17 cellular contexts compared by ENCODE assay signal in the genomic region with DNA sequence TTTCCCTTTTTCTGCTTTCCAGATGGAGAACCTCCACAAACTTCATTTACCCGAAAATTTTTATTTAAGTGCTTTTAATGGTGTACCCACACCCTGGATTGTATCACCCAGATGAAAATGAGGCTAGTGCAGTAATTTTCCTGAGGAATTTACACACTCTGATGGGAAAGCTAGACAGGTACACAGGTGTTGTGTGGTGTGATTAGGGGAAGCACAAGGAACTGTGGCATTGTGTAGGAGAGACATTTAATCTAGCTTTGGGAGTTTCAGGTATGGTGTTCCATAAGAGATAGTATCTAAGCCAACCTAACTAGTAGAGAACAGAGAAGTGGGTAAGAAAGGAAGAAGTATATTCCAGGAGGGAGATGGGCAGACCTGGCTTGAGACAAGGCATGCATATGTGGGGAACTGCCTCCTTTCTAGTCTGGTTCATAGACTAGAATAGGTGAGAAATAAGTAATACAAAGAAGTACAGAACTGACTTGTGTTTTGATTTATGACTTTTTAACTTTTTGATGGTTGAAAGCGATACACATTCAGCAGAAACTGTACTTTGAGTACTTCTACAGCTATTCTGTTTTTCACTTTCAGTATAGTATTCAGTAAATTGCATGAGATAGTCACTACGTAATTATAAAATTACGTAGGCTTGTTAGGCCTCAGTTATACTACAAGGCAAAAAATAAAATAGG. TPM values are rescaled to one million over a fixed set of nuclear protein-coding genes. Genes with fewer than 3 reads are reported as not detected.
DNase-seq lines count a peak whose midpoint lies in the region; ATAC-seq, FAIRE-seq and TF ChIP-seq lines count a peak whose summit lies in the region.
"Had no signal": no experiment of that assay in that cellular context is flagged by ENCODE, and none has a peak within 500 bp of the region (broad histone marks: within the 10 kb centered on the region; RNA-seq: fewer than 3 reads in every experiment).

No MANE protein-coding gene starts in this region.

- DNase-seq in activated CD4-positive, alpha-beta T cell treated with anti-CD3 and anti-CD28 coated beads for 36 hours = peak; percentile 19
- DNase-seq in activated CD4-positive, alpha-beta T cell treated with anti-CD3 and anti-CD28 coated beads, Interleukin-2, amount 50 U/mL, for 48 hours = no peak
- no peak for DNase-seq in erythroblast (lab: John Stamatoyannopoulos, UW)
- no peak for DNase-seq in effector memory CD8-positive, alpha-beta T cell
- no peak for DNase-seq in kidney
- DNase-seq: activated B cell treated with CpG ODN at 0.5 μM for 24 hours; activated effector memory CD4-positive, alpha-beta T cell treated with anti-CD3 and anti-CD28 coated beads, Interleukin-2, amount 50 U/mL, for 16 hours; caudate nucleus; glutamatergic neuron; NCI-H1092; NCI-H2227 treated with DMSO at 0.1 percent for 48 hours; transverse colon had no signal

- H3K9me3 Mint-ChIP-seq in activated CD4-positive, alpha-beta T cell treated with anti-CD3 and anti-CD28 coated beads for 36 hours (ENCODE audit: low read depth) = no peaks in the 10 kb centered on the region
- H3K9me3 Mint-ChIP-seq in effector memory CD8-positive, alpha-beta T cell = no peaks in the 10 kb centered on the region
- H3K9me3 Mint-ChIP-seq: activated B cell treated with CpG ODN at 0.5 μM for 24 hours had no signal

- H3K9ac ChIP-seq in kidney (ENCODE audit: low read length in 2 of 2) = no peak overlapping the region
- H3K9ac ChIP-seq: parathyroid adenoma had no signal

- peaks cover 0 to 6% of the 10 kb centered on the region in 2 donors for H3K4me1 ChIP-seq in kidney (ENCODE audit: control insufficient read depth in 1 of 2, insufficient read depth in 1 of 2, low read depth in 1 of 2, low read length in 2 of 2)
- H3K4me1 ChIP-seq: parathyroid adenoma, transverse colon had no signal

- CTCF ChIA-PET in activated CD4-positive, alpha-beta T cell treated with anti-CD3 and anti-CD28 coated beads for 36 hours (lab: Charles Lee) = interaction anchor here (0.6 to 1.4 kb wide), 7 partner anchors 9 to 444 kb away, joined by 3 to 4 read pairs (median 3); no protein-coding TSS in a partner anchor

- H3K27ac Mint-ChIP-seq in activated CD4-positive, alpha-beta T cell treated with anti-CD3 and anti-CD28 coated beads for 36 hours = no peak overlapping the region
- H3K27ac Mint-ChIP-seq in effector memory CD8-positive, alpha-beta T cell = no peak overlapping the region
- H3K27ac Mint-ChIP-seq: activated B cell treated with CpG ODN at 0.5 μM for 24 hours had no signal

- no peak overlapping the region for H3K4me3 ChIP-seq in kidney (ENCODE audit: low read length in 2 of 2)
- H3K4me3 ChIP-seq: transverse colon had no signal

- H3K27me3 Mint-ChIP-seq in activated CD4-positive, alpha-beta T cell treated with anti-CD3 and anti-CD28 coated beads for 36 hours = no peaks in the 10 kb centered on the region
- no peaks in the 10 kb centered on the region for H3K27me3 Mint-ChIP-seq in effector memory CD8-positive, alpha-beta T cell
- H3K27me3 Mint-ChIP-seq: activated B cell treated with CpG ODN at 0.5 μM for 24 hours had no signal

- no peak for TF ChIP-seq POLR2A in erythroblast (IDR thresholded peaks at IDR 0.05; ENCODE audit: low read length)

- intact Hi-C loops in activated CD4-positive, alpha-beta T cell treated with anti-CD3 and anti-CD28 coated beads for 36 hours (cut with DNase I, micrococcal nuclease) = loop anchor here (1.0 kb wide), 3 partner anchors 63 to 168 kb away; a partner anchor contains a TSS
- intact Hi-C loops in kidney (cut with DNase I) = no loop called here

- FAIRE-seq in kidney (lab: Jason Lieb, UNC) = no peak
- FAIRE-seq: endothelial cell of umbilical vein had no signal

- H3K36me3 Mint-ChIP-seq in activated CD4-positive, alpha-beta T cell treated with anti-CD3 and anti-CD28 coated beads for 36 hours (ENCODE audit: low read depth) = peaks cover 73% of the 10 kb centered on the region
- peaks cover 68% of the 10 kb centered on the region for H3K36me3 Mint-ChIP-seq in effector memory CD8-positive, alpha-beta T cell (ENCODE audit: insufficient read depth)

- POLR2A ChIA-PET in activated CD4-positive, alpha-beta T cell treated with anti-CD3 and anti-CD28 coated beads for 36 hours (lab: Charles Lee) = interaction anchor here (0.6 to 1.8 kb wide), 7 partner anchors 64 to 216 kb away, joined by 3 to 10 read pairs (median 4); a partner anchor contains a TSS

- no peak for TF ChIP-seq CTCF in kidney (IDR thresholded peaks at IDR 0.05; ENCODE audit: borderline replicate concordance, extremely low read depth, insufficient read depth)

- H3K9me3 ChIP-seq in kidney (ENCODE audit: control insufficient read depth in 1 of 2, low read length in 2 of 2) = no peaks in the 10 kb centered on the region
- H3K9me3 ChIP-seq: transverse colon had no signal

- H3K27ac ChIP-seq in kidney (ENCODE audit: low read depth in 2 of 2, low read length in 2 of 2) = no peak overlapping the region
- H3K27ac ChIP-seq: parathyroid adenoma, transverse colon had no signal

- ATAC-seq in activated CD4-positive, alpha-beta T cell treated with anti-CD3 and anti-CD28 coated beads for 36 hours = peak; percentile 90
- ATAC-seq in GM19395 (IDR thresholded peaks at IDR 0.05; ENCODE audit: unreplicated experiment) (peak; percentile 79), HG02798 (IDR thresholded peaks at IDR 0.05; ENCODE audit: poor library complexity, unreplicated experiment) (peak; percentile 64), HG03558 (IDR thresholded peaks at IDR 0.05; ENCODE audit: extremely low read depth, unreplicated experiment) (peak; percentile 84)
- no peak for ATAC-seq in effector memory CD8-positive, alpha-beta T cell (replicated peaks)

- peaks cover 53% of the 10 kb centered on the region for H3K4me1 Mint-ChIP-seq in activated CD4-positive, alpha-beta T cell treated with anti-CD3 and anti-CD28 coated beads for 36 hours
- H3K4me1 Mint-ChIP-seq in effector memory CD8-positive, alpha-beta T cell (ENCODE audit: low read depth in 2 of 2) = peaks cover 0 to 1% of the 10 kb centered on the region in 2 donors

- peaks cover 41 to 58% of the 10 kb centered on the region in 2 donors for H3K36me3 ChIP-seq in kidney (ENCODE audit: control insufficient read depth in 1 of 2, insufficient read depth in 2 of 2, low read length in 2 of 2)

- H3K4me3 Mint-ChIP-seq in activated CD4-positive, alpha-beta T cell treated with anti-CD3 and anti-CD28 coated beads for 36 hours = no peak overlapping the region
- H3K4me3 Mint-ChIP-seq in effector memory CD8-positive, alpha-beta T cell = no peak overlapping the region
- H3K4me3 Mint-ChIP-seq: activated B cell treated with CpG ODN at 0.5 μM for 24 hours had no signal

RNA-seq across cellular contexts. Expression of a gene that starts 22.9 kb away (rescaled TPM):
- total RNA-seq in activated CD4-positive, alpha-beta T cell treated with anti-CD3 and anti-CD28 coated beads for 36 hours = under 1 TPM in 1 of 2 experiments, not detected in 1; 0.28 TPM
- 1.7 TPM for total RNA-seq in kidney
- 1.4 TPM for polyA plus RNA-seq in kidney (ENCODE audit: insufficient read depth, low read depth, low replicate concordance)
